16 cellular contexts compared by ENCODE assay signal in the genomic region with DNA sequence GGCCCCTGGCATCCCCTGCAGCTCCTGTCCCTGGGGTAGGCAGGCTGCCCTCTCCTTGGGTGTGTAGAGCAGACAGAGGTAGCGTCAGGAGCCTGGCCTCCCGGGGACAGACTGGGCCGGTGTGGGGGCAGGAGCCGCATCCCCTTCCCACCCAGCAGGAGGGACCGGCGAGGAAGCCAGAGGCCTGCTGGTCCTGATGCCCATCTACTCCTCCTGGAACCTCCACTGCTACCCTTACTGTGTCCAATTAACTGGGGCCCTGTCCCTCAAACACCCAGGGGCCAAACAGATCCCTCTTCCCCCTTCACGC. TPM values are rescaled to one million over a fixed set of nuclear protein-coding genes. Genes with fewer than 3 reads are reported as not detected.
DNase-seq lines count a peak whose midpoint lies in the region; ATAC-seq and TF ChIP-seq lines count a peak whose summit lies in the region.
"Had no signal": no experiment of that assay in that cellular context is flagged by ENCODE, and none has a peak within 500 bp of the region (broad histone marks: within the 10 kb centered on the region; RNA-seq: fewer than 3 reads in every experiment).

No MANE protein-coding gene starts in this region.

- ATAC-seq in left lung, result no peak

- no peak for TF ChIP-seq POLR2A in spleen (IDR thresholded peaks at IDR 0.05)

- H3K27me3 Mint-ChIP-seq in neural progenitor cell (ENCODE audit: insufficient read depth, low read depth), result peaks cover 3% of the 10 kb centered on the region

- no peak overlapping the region for H3K4me3 Mint-ChIP-seq in neural progenitor cell

- H3K36me3 ChIP-seq in WERI-Rb-1 (peaks cover 97% of the 10 kb centered on the region), left lung (peaks cover 0 to 98% of the 10 kb centered on the region in 2 donors), spleen (peaks cover 14 to 99% (median 95%) of the 10 kb centered on the region in 6 donors), neural progenitor cell (no peaks in the 10 kb centered on the region)

- H3K9me3 Mint-ChIP-seq in neural progenitor cell, result no peaks in the 10 kb centered on the region

- H3K27ac Mint-ChIP-seq in neural progenitor cell, result no peak overlapping the region

- no peaks in the 10 kb centered on the region for H3K79me2 ChIP-seq in neural progenitor cell (ENCODE audit: low read depth)

- no peak for TF ChIP-seq CTCF in WERI-Rb-1 (IDR thresholded peaks at IDR 0.05; ENCODE audit: low read depth, low read length)
- TF ChIP-seq CTCF in left lung (IDR thresholded peaks at IDR 0.05), result no peak
- no peak for TF ChIP-seq CTCF in spleen (IDR thresholded peaks at IDR 0.05 in 8 of 11, conservative IDR thresholded peaks at IDR 0.05 in 3 of 11)
- no peak for TF ChIP-seq CTCF in neural progenitor cell (IDR thresholded peaks at IDR 0.05)

- H3K4me1 Mint-ChIP-seq in neural progenitor cell, result no peaks in the 10 kb centered on the region

- peak; percentile 52 for DNase-seq in activated effector memory CD4-positive, alpha-beta T cell treated with anti-CD3 and anti-CD28 coated beads, Interleukin-2, amount 50 U/mL, for 16 hours
- no peak for DNase-seq in activated effector memory CD4-positive, alpha-beta T cell treated with Interleukin-2 at 50 U/mL for 16 hours
- DNase-seq in WERI-Rb-1 (peak; percentile 8), left lung (peak; percentile 27 to 71), spleen (peak; percentile 66), mucosa of gallbladder (ENCODE audit: low spot score) (no peak), cerebellar cortex (ENCODE audit: low spot score) (no peak), neural progenitor cell (ENCODE audit: low spot score) (no peak)
- DNase-seq: 8988T, GF-D8, MM.1S, NCI-H1105 treated with DMSO at 0.1 percent for 48 hours, NCI-H2029, NCI-H524 had no signal

- peaks cover 3% of the 10 kb centered on the region for H4K20me1 ChIP-seq in neural progenitor cell (ENCODE audit: low read depth)

- no peak overlapping the region for H3K4me3 ChIP-seq in WERI-Rb-1 (ENCODE audit: low read depth, low read length)
- no peak overlapping the region for H3K4me3 ChIP-seq in left lung
- no peak overlapping the region for H3K4me3 ChIP-seq in spleen
- no peak overlapping the region for H3K4me3 ChIP-seq in neural progenitor cell
- H3K4me3 ChIP-seq: BLaER1 had no signal

- no peaks in the 10 kb centered on the region for H3F3A ChIP-seq in neural progenitor cell (ENCODE audit: low read depth)

- H3K27ac ChIP-seq in WERI-Rb-1, result no peak overlapping the region; the same call in 1 of the 2 replicates
- H3K27ac ChIP-seq in left lung, result no peak overlapping the region
- H3K27ac ChIP-seq in spleen, result no peak overlapping the region
- no peak overlapping the region for H3K27ac ChIP-seq in neural progenitor cell
- H3K27ac ChIP-seq: BLaER1, KMS-11 had no signal

- H3K4me2 ChIP-seq in neural progenitor cell, result no peak overlapping the region
- H3K4me2 ChIP-seq: BLaER1, KMS-11 had no signal

- intact Hi-C loops in left lung (cut with DNase I), result no loop called here
- intact Hi-C loops in spleen (cut with DNase I; ENCODE audit: low total_unique reads), result no loop called here

- H3K9me3 ChIP-seq in WERI-Rb-1 (ENCODE audit: severe bottlenecking) (no peaks in the 10 kb centered on the region), left lung (no peaks in the 10 kb centered on the region), spleen (no peaks in the 10 kb centered on the region), neural progenitor cell (ENCODE audit: low read depth) (no peaks in the 10 kb centered on the region)
- H3K9me3 ChIP-seq: BLaER1 had no signal

- H3K4me1 ChIP-seq in left lung (peaks cover 0 to 8% of the 10 kb centered on the region in 2 donors), spleen (peaks cover 0 to 14% (median 6%) of the 10 kb centered on the region in 6 donors), neural progenitor cell (no peaks in the 10 kb centered on the region)
- H3K4me1 ChIP-seq: BLaER1 had no signal

- H3K27me3 ChIP-seq in WERI-Rb-1 (ENCODE audit: insufficient read depth, low read depth, severe bottlenecking) (no peaks in the 10 kb centered on the region), left lung (no peaks in the 10 kb centered on the region), spleen (replicated peaks in 1 of 7) (no peaks in the 10 kb centered on the region), neural progenitor cell (no peaks in the 10 kb centered on the region)
- H3K27me3 ChIP-seq: BLaER1 had no signal

- H2AFZ ChIP-seq in neural progenitor cell (replicated peaks), result no peak overlapping the region

- WGBS in spleen, 5 donors, result 71 to 93% (median 92%) methylated on average over 1 to 7 of the region's 7 CpGs

- H3K36me3 Mint-ChIP-seq in neural progenitor cell, result peaks cover 14% of the 10 kb centered on the region

- no peak overlapping the region for H3K9ac ChIP-seq in neural progenitor cell
- H3K9ac ChIP-seq: BLaER1, KMS-11 had no signal

RNA-seq across cellular contexts. Expression of a gene that starts 15.6 kb away (rescaled TPM):
- total RNA-seq in left lung (10 to 100 TPM; 56.4 to 58.9 TPM), spleen (10 to 100 TPM; 50.6 to 74.3 (median 60.3) TPM), mucosa of gallbladder (50.7 TPM), neural progenitor cell (ENCODE audit: low replicate concordance) (24.1 and 58.8 TPM in 2 replicates)
- polyA plus RNA-seq in spleen, result 10 to 100 TPM; 21.3 to 40.1 (median 27.2) TPM

RNA-seq across cellular contexts. Expression of a gene that starts 43.6 kb away (rescaled TPM):
- total RNA-seq in left lung (1 to 10 TPM in 1 of 2 donors, under 1 TPM in 1; 0.47 to 1.1 TPM), spleen (1 to 10 TPM in 3 of 7 donors, under 1 TPM in 2, not detected in 2; 0.58 to 5.3 (median 1.9) TPM), mucosa of gallbladder (11.9 TPM), neural progenitor cell (ENCODE audit: low replicate concordance) (1.0 and 2.2 TPM in 2 replicates)
- under 1 TPM; 0.46 to 0.67 (median 0.55) TPM for polyA plus RNA-seq in spleen

RNA-seq across cellular contexts. Expression of a gene that starts 58.3 kb away (rescaled TPM):
- total RNA-seq in left lung (10 to 100 TPM; 22.2 to 45.1 TPM), spleen (10 to 100 TPM; 16.8 to 52.8 (median 31.2) TPM), mucosa of gallbladder (26.5 TPM), neural progenitor cell (ENCODE audit: low replicate concordance) (2.0 and 3.0 TPM in 2 replicates)
- 10 to 100 TPM in 2 of 3 donors, 1 to 10 TPM in 1; 9.2 to 14.1 (median 10.7) TPM for polyA plus RNA-seq in spleen

Comparison
In these comparisons a context has a peak if more than half of its experiments do, and no peak if none do; other contexts are left out.
1. DNase-seq: peak in activated effector memory CD4-positive, alpha-beta T cell treated with anti-CD3 and anti-CD28 coated beads, Interleukin-2, amount 50 U/mL, for 16 hours (single experiment), WERI-Rb-1 (single experiment), left lung (2 of 2) and spleen (single experiment); none in activated effector memory CD4-positive, alpha-beta T cell treated with Interleukin-2 at 50 U/mL for 16 hours (single experiment), mucosa of gallbladder (single experiment), cerebellar cortex (single experiment) and neural progenitor cell (single experiment).